ENCODE assay signal across 25 cellular contexts in the genomic region with DNA sequence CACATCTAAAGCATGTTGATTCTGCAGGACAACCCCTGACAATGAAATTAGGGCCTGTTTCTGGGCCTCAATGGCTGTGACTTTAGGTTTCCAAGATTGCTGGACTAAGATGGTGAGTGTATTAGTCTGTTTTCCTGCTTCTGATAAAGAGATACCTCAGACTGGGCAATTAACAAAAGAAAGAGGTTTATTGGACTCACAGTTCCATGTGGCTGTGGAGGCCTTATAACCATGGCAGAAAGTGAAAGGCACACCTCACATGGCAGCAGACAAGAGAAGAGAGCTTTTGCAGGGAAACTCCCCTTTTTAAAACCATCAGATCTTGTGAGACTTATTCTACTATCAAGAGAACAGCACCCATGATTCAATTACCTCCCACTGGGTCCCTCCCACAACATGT. TPM values are rescaled to one million over a fixed set of nuclear protein-coding genes. Genes with fewer than 3 reads are reported as not detected.
"Had no signal": no experiment of that assay in that cellular context is flagged by ENCODE, and none has a peak within 500 bp of the region (broad histone marks: within the 10 kb centered on the region; RNA-seq: fewer than 3 reads in every experiment).

No MANE protein-coding gene starts in this region.

- ATAC-seq: HepG2, Panc1, PC-3 had no signal

- H3K27ac ChIP-seq: KMS-11, RWPE1 had no signal

- FAIRE-seq: HepG2 had no signal

- DNase-seq: IMR-90, Kasumi-1, NCI-H1092, NCI-H1105 treated with DMSO at 0.1 percent for 48 hours, NCI-H1436, NCI-H187, NCI-H2029, NCI-H2081 treated with DMSO at 0.1 percent for 48 hours, NCI-H2171, NCI-H226, NCI-H446, NCI-H510A, NCI-H524 treated with DMSO at 0.1 percent for 48 hours, NCI-H69, NCI-H774, PC-3, SHP77, SK-N-SH had no signal

- H3K9me3 ChIP-seq: SK-N-SH had no signal

- H3K9me2 ChIP-seq: SK-N-SH had no signal

- H3K9ac ChIP-seq: KMS-11, SK-N-SH had no signal

- H3K4me2 ChIP-seq: KMS-11, SK-N-SH had no signal

RNA-seq across cellular contexts. Expression of a gene that starts 10.6 kb away (rescaled TPM):
- total RNA-seq: HepG2, HT1080, IMR-90, MCF 10A, PC-3, SK-MEL-5 had no signal
- polyA plus RNA-seq: HepG2, IMR-90, SK-N-SH had no signal

RNA-seq across cellular contexts. Expression of a gene that starts 17.2 kb away (rescaled TPM):
- total RNA-seq: HepG2, HT1080, IMR-90, MCF 10A, PC-3, SK-MEL-5 had no signal
- polyA plus RNA-seq: HepG2, IMR-90, SK-N-SH had no signal
